In genomic region chr7:108225531-108226181, GRCh38 we compare ENCODE assay signal across 15 cellular contexts.
"Had no signal": no experiment of that assay in that cellular context is flagged by ENCODE, and none has a peak within 500 bp of the region (broad histone marks: within the 10 kb centered on the region; RNA-seq: fewer than 3 reads in every experiment).

No MANE protein-coding gene starts in this region.

- H3K27me3 ChIP-seq: esophagus muscularis mucosa, gastrocnemius medialis, neutrophil, right lobe of liver, stomach had no signal

- H3K9me3 ChIP-seq: esophagus muscularis mucosa, gastrocnemius medialis, neutrophil, psoas muscle, right lobe of liver, stomach had no signal

- H3K4me1 ChIP-seq: esophagus muscularis mucosa, gastrocnemius medialis, psoas muscle, right lobe of liver, stomach had no signal

- H3K4me3 ChIP-seq: esophagus muscularis mucosa, gastrocnemius medialis, psoas muscle, right lobe of liver, stomach had no signal

- H3K27ac ChIP-seq: epithelial cell of prostate, esophagus muscularis mucosa, gastrocnemius medialis, neutrophil, psoas muscle, right lobe of liver, stomach had no signal

- ATAC-seq: effector memory CD8-positive, alpha-beta T cell; gastrocnemius medialis; left lobe of liver; naive thymus-derived CD8-positive, alpha-beta T cell; psoas muscle; right lobe of liver had no signal

- DNase-seq: effector memory CD8-positive, alpha-beta T cell; gastrocnemius medialis; islet precursor cell; mammary epithelial cell; naive thymus-derived CD8-positive, alpha-beta T cell; psoas muscle; retina; right lobe of liver; stimulated activated CD4-positive, alpha-beta T cell treated with anti-CD3 and anti-CD28 coated beads, Interleukin-4, amount 100 ng/mL, for 1 hour; stomach; trophoblast cell had no signal

- H3K36me3 ChIP-seq: esophagus muscularis mucosa, gastrocnemius medialis, neutrophil, right lobe of liver, stomach had no signal
